In the genomic region with DNA sequence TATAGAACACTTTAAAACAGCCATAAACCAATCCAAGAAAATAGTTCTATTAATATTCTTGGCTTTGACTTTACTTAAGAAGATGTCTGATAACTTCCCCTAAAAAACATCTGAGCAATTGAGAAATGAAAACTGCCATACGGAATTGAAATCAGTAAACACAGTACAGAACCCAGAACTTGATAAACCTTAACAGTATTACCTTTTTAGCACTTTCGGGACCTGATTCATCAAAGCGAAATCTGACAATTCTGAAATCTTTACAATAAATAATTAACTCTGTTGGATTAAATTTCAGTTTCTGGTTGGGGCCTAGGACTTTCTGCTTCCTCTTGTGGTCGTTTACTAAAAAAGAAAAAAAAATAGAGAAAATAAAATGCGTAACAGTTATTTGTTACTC, we compare ENCODE assay signal across 26 cellular contexts. TPM values are rescaled to one million over a fixed set of nuclear protein-coding genes. Genes with fewer than 3 reads are reported as not detected.
DNase-seq lines count a peak whose midpoint lies in the region; ATAC-seq, FAIRE-seq and TF ChIP-seq lines count a peak whose summit lies in the region.
"Had no signal": no experiment of that assay in that cellular context is flagged by ENCODE, and none has a peak within 500 bp of the region (broad histone marks: within the 10 kb centered on the region; RNA-seq: fewer than 3 reads in every experiment).

No MANE protein-coding gene starts in this region.

- BruUV-seq in GM12878 (replicated peaks; lab: Mats Ljungman, UMichigan) = no TSS peak

- peak; percentile 4 for DNase-seq in NOMO-1 treated with DMSO at 0.1 percent for 48 hours (lab: John Stamatoyannopoulos, UW; ENCODE audit: unreplicated experiment)
- DNase-seq in NOMO-1 treated with dmso at 0.1 percent for 144 hours (lab: John Stamatoyannopoulos, UW; ENCODE audit: unreplicated experiment) = no peak
- DNase-seq in GM12878 (ENCODE audit: low read depth, low spot score) = no peak
- DNase-seq in substantia nigra (lab: John Stamatoyannopoulos, UW) = no peak
- no peak for DNase-seq in NCI-H82 (lab: John Stamatoyannopoulos, UW)
- DNase-seq in NAMALWA (ENCODE audit: low spot score) = no peak
- DNase-seq: ACHN; CD8-positive, alpha-beta T cell; DMS153; H7; KBM-7; NCI-H1092 treated with DMSO at 0.1 percent for 48 hours; NCI-H146; NCI-H2029 treated with DMSO at 0.1 percent for 48 hours; NCI-H345; NCI-H524; NCI-H774; SIG-M5; T-helper 1 cell had no signal

- H3K79me2 ChIP-seq in GM12878 (ENCODE audit: control insufficient read depth, insufficient read depth, low read length) = no peaks in the 10 kb centered on the region

- intact Hi-C loops in GM12878 (cut with micrococcal nuclease; ENCODE audit: unreplicated experiment) = loop anchor here (5.0 kb wide), 1 partner anchor 52 kb away; no protein-coding TSS in a partner anchor

- no peak for TF ChIP-seq POLR2A in GM12878 (IDR thresholded peaks at IDR 0.05; ENCODE audit: low read depth, low read length)

- no peaks in the 10 kb centered on the region for H4K20me1 ChIP-seq in GM12878 (ENCODE audit: control insufficient read depth, insufficient read depth)

- in situ Hi-C loops in GM12878 (cut with MboI) = no loop called here

- H3K27ac ChIP-seq in GM12878 (ENCODE audit: control insufficient read depth, insufficient read depth) (no peak overlapping the region), substantia nigra (ENCODE audit: low read depth, low read length, poor library complexity, severe bottlenecking) (peak overlapping the region; percentile 13)
- H3K27ac ChIP-seq: 22Rv1; BLaER1 treated with 17β-estradiol and CSF1 and Interleukin-3, amounts not matched to agents 10 nM and 100 nM had no signal

- ATAC-seq in GM21423 (IDR thresholded peaks at IDR 0.05; ENCODE audit: unreplicated experiment) = peak; percentile 71
- ATAC-seq in GM12878 = peak; percentile 76
- no peak for ATAC-seq in GM18909 (IDR thresholded peaks at IDR 0.05; ENCODE audit: poor library complexity, unreplicated experiment)
- ATAC-seq: CD8-positive, alpha-beta T cell; Panc1; SK-N-SH treated with all-trans-retinoic acid at 6 μM for 48 hours had no signal

- no peak overlapping the region for H3K4me3 ChIP-seq in GM12878
- H3K4me3 ChIP-seq: BLaER1 treated with 17β-estradiol and CSF1 and Interleukin-3, amounts not matched to agents 10 nM and 100 nM had no signal

- TF ChIP-seq CTCF in GM12878 (IDR thresholded peaks at IDR 0.05 in 2 of 3, conservative IDR thresholded peaks at IDR 0.05 in 1 of 3; ENCODE audit: control insufficient read depth in 2 of 3, extremely low read depth in 1 of 3, insufficient read depth in 1 of 3, low read depth in 3 of 3, low read length in 3 of 3) = no peak

- POLR2A ChIA-PET in GM12878 (lab: Charles Lee) = no interaction called here

- no peak for TF ChIP-seq RAD21 in GM12878 (IDR thresholded peaks at IDR 0.05; ENCODE audit: insufficient read depth, low read depth, low read length)

- FAIRE-seq in GM12878 (lab: Jason Lieb, UNC) = no peak
- FAIRE-seq: G401.6 had no signal

- RAD21 ChIA-PET in GM12878 (lab: Charles Lee; ENCODE audit: unreplicated experiment) = interaction anchor here (1.2 kb wide), 1 partner anchor 14 kb away, joined by 3 read pairs; no protein-coding TSS in a partner anchor

- no peaks in the 10 kb centered on the region for H3K9me3 ChIP-seq in GM12878 (replicated peaks; ENCODE audit: control insufficient read depth, insufficient read depth, low read length)

- SMC1A ChIA-PET in GM12878 (lab: Charles Lee; ENCODE audit: uncharacterized antibody, unreplicated experiment) = interaction anchor here (0.8 to 3.1 kb wide), 4 partner anchors 8 to 31 kb away, joined by 3 to 22 read pairs (median 4); no protein-coding TSS in a partner anchor

- no peak overlapping the region for H2AFZ ChIP-seq in GM12878 (ENCODE audit: control insufficient read depth, low read depth, low read length)

- peaks cover 2 to 3% of the 10 kb centered on the region in 2 experiments; a peak in 2 of 4 replicates for H3K36me3 ChIP-seq in GM12878 (ENCODE audit: control insufficient read depth in 2 of 2, insufficient read depth in 2 of 2, low read length in 1 of 2)

- TF ChIP-seq EP300 in GM12878 (IDR thresholded peaks at IDR 0.05; ENCODE audit: borderline replicate concordance in 1 of 2, control insufficient read depth in 1 of 2, low read depth in 2 of 2, low read length in 2 of 2) = no peak

- no peak overlapping the region for H3K9ac ChIP-seq in GM12878 (ENCODE audit: control insufficient read depth, insufficient read depth, low read length)
- H3K9ac ChIP-seq: BLaER1 treated with 17β-estradiol and CSF1 and Interleukin-3, amounts not matched to agents 10 nM and 100 nM had no signal

- CTCF ChIA-PET in GM12878 (lab: Yijun Ruan, JAX) = interaction anchor here (0.7 to 1.5 kb wide), 3 partner anchors 8 to 11 kb away, joined by 3 to 4 read pairs (median 3); no protein-coding TSS in a partner anchor

- H3K27me3 ChIP-seq in GM12878 (replicated peaks in 1 of 2; ENCODE audit: control insufficient read depth in 2 of 2, insufficient read depth in 2 of 2, low read length in 1 of 2) = no peaks in the 10 kb centered on the region
- H3K27me3 ChIP-seq: BLaER1 treated with 17β-estradiol and CSF1 and Interleukin-3, amounts not matched to agents 10 nM and 100 nM had no signal

- H3K4me1 ChIP-seq in GM12878 (ENCODE audit: control insufficient read depth, insufficient read depth, low read length) = peaks cover 10% of the 10 kb centered on the region; the same call in 1 of the 2 replicates

- no peak overlapping the region for H3K4me2 ChIP-seq in GM12878 (ENCODE audit: control insufficient read depth, insufficient read depth)
- H3K4me2 ChIP-seq: BLaER1 treated with 17β-estradiol and CSF1 and Interleukin-3, amounts not matched to agents 10 nM and 100 nM had no signal

- WGBS in GM12878 (ENCODE audit: insufficient coverage, insufficient replicate concordance, low lambda C conversion rate, missing lambda C conversion rate) = 81% methylated on average over 5 of the region's 5 CpGs

TF ChIP-seq in GM12878, 131 proteins besides CTCF, POLR2A, EP300 and RAD21:
- TF ChIP-seq USF2 (IDR thresholded peaks at IDR 0.05; ENCODE audit: borderline replicate concordance, low read depth, low read length) = no peak
- TF ChIP-seq MTA2 (IDR thresholded peaks at IDR 0.05; ENCODE audit: low read depth) = peak; percentile 33; the same call in 1 of the 2 replicates
- no peak for TF ChIP-seq IRF4 (IDR thresholded peaks at IDR 0.05; ENCODE audit: low read depth, low read length)

RNA-seq across cellular contexts. Expression of gene MTMR10, which starts 17.3 kb away (rescaled TPM):
- total RNA-seq in GM12878 (2013; cell fraction: nucleolus; rRNA removed) = 48.5 and 55.2 TPM in 2 replicates
- total RNA-seq in GM12878 (2014; rRNA removed) (10.0 and 12.5 TPM in 2 replicates), GM12878 (2014; rRNA removed; fragmentation: Illumina TruSeq; extraction: Trizol) (11.9 and 12.1 TPM in 2 replicates), GM12878 (2021) (12.5 and 13.6 TPM in 2 replicates)
- 5.9 TPM for polyA plus RNA-seq in GM12878 (2011; ENCODE audit: low read depth)
- polyA plus RNA-seq in GM12878 (2011; rRNA removed) (11.8 and 13.3 TPM in 2 replicates), GM12878 (2014; fragmentation: Illumina TruSeq; extraction: Trizol) (11.5 and 13.5 TPM in 2 replicates), GM12878 (2014; fragmentation: Nextera tagmentation; extraction: Ambion mirVana) (1 to 10 TPM; 1.9 to 3.6 TPM), GM12878 (2014; rRNA removed) (7.8 and 8.5 TPM in 2 replicates), GM12878 (2016; fragmentation: Nextera tagmentation; extraction: Ambion mirVana) (1 to 10 TPM; 5.3 to 7.5 TPM)
- 4.9 and 5.0 TPM in 2 replicates for polyA plus RNA-seq in GM12878 (2011; cell fraction: cytosol; rRNA removed)
- 17.0 and 17.8 TPM in 2 replicates for polyA plus RNA-seq in GM12878 (2011; cell fraction: nucleus; rRNA removed)
- 7.5 and 7.8 TPM in 2 replicates for polyA plus RNA-seq in GM12878 (2012)
- polyA minus RNA-seq in GM12878 (2011; rRNA and poly(A)+ RNA removed) = 9.4 and 15.1 TPM in 2 replicates
- polyA minus RNA-seq in GM12878 (2011; cell fraction: cytosol; rRNA and poly(A)+ RNA removed) = 3.6 and 3.7 TPM in 2 replicates
- polyA minus RNA-seq in GM12878 (2011; cell fraction: nucleus; rRNA and poly(A)+ RNA removed) = 20.8 and 27.6 TPM in 2 replicates
